Comparison of ENCODE assay signal across 18 cellular contexts in genomic region chr1:21349693-21350092, GRCh38. TPM values are rescaled to one million over a fixed set of nuclear protein-coding genes. Genes with fewer than 3 reads are reported as not detected.
A peak's percentile ranks its signal among the peaks of the same experiment; 100 is the strongest.
DNase-seq lines count a peak whose midpoint lies in the region; ATAC-seq, FAIRE-seq and TF ChIP-seq lines count a peak whose summit lies in the region.
"Had no signal": no experiment of that assay in that cellular context is flagged by ENCODE, and none has a peak within 500 bp of the region (broad histone marks: within the 10 kb centered on the region; RNA-seq: fewer than 3 reads in every experiment).

No MANE protein-coding gene starts in this region.

- H3K9me3 Mint-ChIP-seq in MCF 10A (ENCODE audit: unreplicated experiment), result no peaks in the 10 kb centered on the region
- no peaks in the 10 kb centered on the region for H3K9me3 Mint-ChIP-seq in astrocyte (ENCODE audit: unreplicated experiment)
- no peaks in the 10 kb centered on the region for H3K9me3 Mint-ChIP-seq in WTC11
- H3K9me3 Mint-ChIP-seq: CD8-positive, alpha-beta T cell; H9 had no signal

- H3K27me3 ChIP-seq in mammary epithelial cell (ENCODE audit: insufficient read depth, low read length) (no peaks in the 10 kb centered on the region), astrocyte (ENCODE audit: insufficient read depth, low read length) (no peaks in the 10 kb centered on the region), mesendoderm (ENCODE audit: insufficient read depth, low read length, poor library complexity) (no peaks in the 10 kb centered on the region), smooth muscle cell (ENCODE audit: low read depth) (no peaks in the 10 kb centered on the region), gastroesophageal sphincter (no peaks in the 10 kb centered on the region)

- H3K36me3 Mint-ChIP-seq in MCF 10A (ENCODE audit: insufficient read depth, unreplicated experiment) (no peaks in the 10 kb centered on the region), astrocyte (ENCODE audit: low read depth, unreplicated experiment) (no peaks in the 10 kb centered on the region), WTC11 (no peaks in the 10 kb centered on the region)
- H3K36me3 Mint-ChIP-seq: CD14-positive monocyte; CD8-positive, alpha-beta T cell had no signal

- no peak overlapping the region for H3K4ac ChIP-seq in mesendoderm (ENCODE audit: low read depth, low read length)

- DNase-seq in mammary epithelial cell (no peak), MCF 10A (ENCODE audit: unreplicated experiment) (no peak), astrocyte (ENCODE audit: low read depth) (no peak), mesendoderm (peak; percentile 44), smooth muscle cell (lab: John Stamatoyannopoulos, UW; ENCODE audit: unreplicated experiment) (no peak), WTC11 (ENCODE audit: low spot score) (no peak)
- no peak for DNase-seq in activated CD8-positive, alpha-beta memory T cell treated with anti-CD3 and anti-CD28 coated beads, Interleukin-2, amount 50 U/mL, for 4 hours
- DNase-seq: 8988T; Calu3; CD8-positive, alpha-beta T cell; DMS79 treated with DMSO at 0.1 percent for 48 hours; GF-D8; GOT3; H9 had no signal

- H2AK5ac ChIP-seq in mesendoderm (ENCODE audit: low read length), result no peak overlapping the region

- H3K4me1 ChIP-seq in mammary epithelial cell (ENCODE audit: insufficient read depth, low read length) (peaks cover 5% of the 10 kb centered on the region), astrocyte (ENCODE audit: insufficient read depth, low read length) (peaks cover 18% of the 10 kb centered on the region), mesendoderm (ENCODE audit: control insufficient read depth, low read depth, low read length) (no peaks in the 10 kb centered on the region), smooth muscle cell (ENCODE audit: low read depth) (no peaks in the 10 kb centered on the region), gastroesophageal sphincter (peaks cover 0 to 29% (median 0%) of the 10 kb centered on the region in 3 donors)

- POLR2A ChIA-PET in MCF 10A (lab: Yijun Ruan, JAX), result no interaction called here
- POLR2A ChIA-PET in WTC11 (lab: Charles Lee), result no interaction called here

- H3K4me3 Mint-ChIP-seq in MCF 10A (ENCODE audit: unreplicated experiment) (no peak overlapping the region), astrocyte (ENCODE audit: unreplicated experiment) (no peak overlapping the region), WTC11 (no peak overlapping the region)
- H3K4me3 Mint-ChIP-seq: CD8-positive, alpha-beta T cell; H9 had no signal

- ATAC-seq in WTC11 (no peak), gastroesophageal sphincter (no peak)
- ATAC-seq: CD8-positive, alpha-beta T cell had no signal

- no peak for FAIRE-seq in astrocyte (lab: Jason Lieb, UNC)

- H2BK5ac ChIP-seq in mesendoderm (ENCODE audit: low read length), result no peak overlapping the region

- in situ Hi-C loops in mammary epithelial cell (cut with MboI; ENCODE audit: low sequenced_read_pairs in 2 of 2), result no loop called here

- no peak overlapping the region for H3K23ac ChIP-seq in mesendoderm (ENCODE audit: low read length)

- H2BK15ac ChIP-seq in mesendoderm (replicated peaks; ENCODE audit: low read depth), result no peak overlapping the region

- H3K27ac ChIP-seq in mammary epithelial cell (ENCODE audit: insufficient read depth, low read depth, low read length) (no peak overlapping the region), astrocyte (ENCODE audit: low read depth, low read length) (no peak overlapping the region), mesendoderm (ENCODE audit: low read depth, low read length) (no peak overlapping the region), smooth muscle cell (ENCODE audit: low read depth) (peak overlapping the region; percentile 66), gastroesophageal sphincter (no peak overlapping the region)
- H3K27ac ChIP-seq: BLaER1, HL-60 had no signal

- H3K9me3 ChIP-seq in mammary epithelial cell (replicated peaks; ENCODE audit: insufficient read depth, low read length) (no peaks in the 10 kb centered on the region), astrocyte (ENCODE audit: insufficient read depth, low read depth, low read length) (no peaks in the 10 kb centered on the region), smooth muscle cell (replicated peaks; ENCODE audit: low read depth) (no peaks in the 10 kb centered on the region), gastroesophageal sphincter (no peaks in the 10 kb centered on the region)
- H3K9me3 ChIP-seq: BLaER1 had no signal

- H3K18ac ChIP-seq in mesendoderm (ENCODE audit: low read length), result no peak overlapping the region

- H3K79me2 ChIP-seq in mammary epithelial cell (ENCODE audit: insufficient read depth, low read length) (peaks cover 3% of the 10 kb centered on the region), astrocyte (ENCODE audit: insufficient read depth, low read length) (peaks cover 6% of the 10 kb centered on the region), mesendoderm (ENCODE audit: control insufficient read depth, insufficient read depth, low read length) (no peaks in the 10 kb centered on the region), smooth muscle cell (ENCODE audit: low read depth) (peaks cover 12% of the 10 kb centered on the region)

- H4K8ac ChIP-seq in mesendoderm (ENCODE audit: low read depth, low read length), result no peak overlapping the region

- H3K4me3 ChIP-seq in mammary epithelial cell (replicated peaks in 1 of 3; ENCODE audit: insufficient read depth in 1 of 3, low read depth in 2 of 3, low read length in 3 of 3), result no peak overlapping the region
- no peak overlapping the region for H3K4me3 ChIP-seq in astrocyte (ENCODE audit: insufficient read depth, low read depth, low read length)
- H3K4me3 ChIP-seq in mesendoderm (ENCODE audit: low read length), result no peak overlapping the region
- H3K4me3 ChIP-seq in smooth muscle cell, result no peak overlapping the region
- no peak overlapping the region for H3K4me3 ChIP-seq in gastroesophageal sphincter
- H3K4me3 ChIP-seq: BLaER1 had no signal

- no peak for TF ChIP-seq EP300 in gastroesophageal sphincter (IDR thresholded peaks at IDR 0.05)

- H3K4me1 Mint-ChIP-seq in MCF 10A (ENCODE audit: insufficient read depth, unreplicated experiment) (no peaks in the 10 kb centered on the region), astrocyte (ENCODE audit: low read depth, unreplicated experiment) (peaks cover 15% of the 10 kb centered on the region), WTC11 (no peaks in the 10 kb centered on the region)

- H4K5ac ChIP-seq in mesendoderm (ENCODE audit: low read length), result no peak overlapping the region

- peaks cover 6% of the 10 kb centered on the region for H3F3A ChIP-seq in smooth muscle cell (ENCODE audit: low read depth)

- H3K27me3 Mint-ChIP-seq in MCF 10A (ENCODE audit: insufficient read depth, unreplicated experiment) (no peaks in the 10 kb centered on the region), astrocyte (ENCODE audit: low read depth, unreplicated experiment) (no peaks in the 10 kb centered on the region), WTC11 (ENCODE audit: low read depth) (peaks cover under 1% of the 10 kb centered on the region; the same call in 1 of the 2 replicates)

- H3K79me1 ChIP-seq in mesendoderm (ENCODE audit: low read length), result peaks cover under 1% of the 10 kb centered on the region

- dilution Hi-C loops in mammary epithelial cell (cut with HindIII; ENCODE audit: low sequenced_read_pairs), result no loop called here

- H2AFZ ChIP-seq in mammary epithelial cell (ENCODE audit: low read depth, low read length) (peak overlapping the region; percentile 38), astrocyte (ENCODE audit: low read depth, low read length) (peak overlapping the region; percentile 51), smooth muscle cell (ENCODE audit: low read depth) (no peak overlapping the region)

- H4K20me1 ChIP-seq in mammary epithelial cell (ENCODE audit: insufficient read depth, low read length), result no peaks in the 10 kb centered on the region
- peaks cover 2% of the 10 kb centered on the region for H4K20me1 ChIP-seq in astrocyte (ENCODE audit: insufficient read depth, low read length)
- peaks cover 4% of the 10 kb centered on the region for H4K20me1 ChIP-seq in smooth muscle cell (ENCODE audit: low read depth)

- H3K27ac Mint-ChIP-seq in MCF 10A (ENCODE audit: low read depth, unreplicated experiment), result no peak overlapping the region
- no peak overlapping the region for H3K27ac Mint-ChIP-seq in astrocyte (ENCODE audit: unreplicated experiment)
- H3K27ac Mint-ChIP-seq in WTC11, result no peak overlapping the region
- H3K27ac Mint-ChIP-seq: CD8-positive, alpha-beta T cell; H9 had no signal

- BruUV-seq in mammary epithelial cell (replicated peaks; lab: Mats Ljungman, UMichigan) (no TSS peak), MCF 10A (replicated peaks; lab: Mats Ljungman, UMichigan) (no TSS peak)

- CTCF ChIA-PET in mammary epithelial cell (lab: Charles Lee; ENCODE audit: low non-redundant PET) (interaction anchor here (0.6 kb wide), 1 partner anchor 15 kb away, joined by 3 read pairs; no protein-coding TSS in a partner anchor), MCF 10A (lab: Yijun Ruan, JAX) (interaction anchor here (1.6 kb wide), 1 partner anchor 19 kb away, joined by 4 read pairs; no protein-coding TSS in a partner anchor), WTC11 (lab: Charles Lee) (interaction anchor here (0.9 to 4.0 kb wide), 3 partner anchors 11 to 95 kb away, joined by 3 to 25 read pairs (median 5); no protein-coding TSS in a partner anchor)

- H2BK120ac ChIP-seq in mesendoderm (ENCODE audit: low read depth, low read length), result no peak overlapping the region

- H3K36me3 ChIP-seq in mammary epithelial cell (ENCODE audit: insufficient read depth, low read length) (no peaks in the 10 kb centered on the region), astrocyte (ENCODE audit: insufficient read depth, low read length) (no peaks in the 10 kb centered on the region), mesendoderm (ENCODE audit: control insufficient read depth, insufficient read depth, low read length) (no peaks in the 10 kb centered on the region), smooth muscle cell (ENCODE audit: low read depth) (no peaks in the 10 kb centered on the region), gastroesophageal sphincter (no peaks in the 10 kb centered on the region)
- H3K36me3 ChIP-seq: BLaER1 had no signal

- TF ChIP-seq CTCF in mammary epithelial cell (conservative IDR thresholded peaks at IDR 0.05 in 1 of 2, IDR thresholded peaks at IDR 0.05 in 1 of 2; ENCODE audit: extremely low read depth in 1 of 2, insufficient read depth in 1 of 2, low read depth in 1 of 2, low read length in 2 of 2) (no peak), MCF 10A (IDR thresholded peaks at IDR 0.05; ENCODE audit: unreplicated experiment) (no peak), astrocyte (IDR thresholded peaks at IDR 0.05; ENCODE audit: insufficient read depth, low read depth, low read length) (no peak), smooth muscle cell (IDR thresholded peaks at IDR 0.05; ENCODE audit: borderline replicate concordance, insufficient read depth, poor library complexity, severe bottlenecking) (no peak), WTC11 (IDR thresholded peaks at IDR 0.05) (no peak), gastroesophageal sphincter (IDR thresholded peaks at IDR 0.05) (no peak)

- intact Hi-C loops in mammary epithelial cell (cut with micrococcal nuclease), result no loop called here
- intact Hi-C loops in MCF 10A (cut with micrococcal nuclease), result no loop called here

- 79% methylated on average over 3 of the region's 3 CpGs for WGBS in mammary epithelial cell (ENCODE audit: low coverage, missing lambda C conversion rate)
- WGBS in mesendoderm (ENCODE audit: extremely low coverage, insufficient coverage, low lambda C conversion rate), result no CpG with 5 or more reads among the region's 3 CpGs
- WGBS in smooth muscle cell (ENCODE audit: low lambda C conversion rate), result 71% methylated on average over 3 of the region's 3 CpGs
- 88% methylated on average over 2 of the region's 3 CpGs; no CpG with 5 or more reads in 1 of the 2 donors for WGBS in gastroesophageal sphincter (ENCODE audit: low coverage in 1 of 2), 2 donors

- no peak for TF ChIP-seq POLR2A in gastroesophageal sphincter (IDR thresholded peaks at IDR 0.05)

- H3K56ac ChIP-seq in mesendoderm (ENCODE audit: low read length), result no peak overlapping the region

- H3K4me2 ChIP-seq in mammary epithelial cell (ENCODE audit: insufficient read depth, low read depth, low read length) (no peak overlapping the region), astrocyte (ENCODE audit: low read length) (peak overlapping the region; percentile 16), mesendoderm (ENCODE audit: low read length) (no peak overlapping the region), smooth muscle cell (no peak overlapping the region)
- H3K4me2 ChIP-seq: BLaER1 had no signal

- H3K9ac ChIP-seq in mammary epithelial cell (ENCODE audit: insufficient read depth, low read length) (no peak overlapping the region), astrocyte (ENCODE audit: low read length) (no peak overlapping the region), mesendoderm (ENCODE audit: low read length) (no peak overlapping the region), smooth muscle cell (ENCODE audit: low read depth) (no peak overlapping the region)
- H3K9ac ChIP-seq: BLaER1 had no signal

RNA-seq across cellular contexts. Expression of gene ECE1, which starts 59.4 kb away (rescaled TPM):
- total RNA-seq in mammary epithelial cell, result 100 to 1,000 TPM in 1 of 2 donors, 10 to 100 TPM in 1; 86.3 to 153 TPM
- polyA plus RNA-seq in mammary epithelial cell, result 65.7 TPM
- 75.5 TPM for polyA minus RNA-seq in mammary epithelial cell
- total RNA-seq in MCF 10A (2022), result 40.0 and 46.8 TPM in 2 replicates
- 172 and 182 TPM in 2 replicates for total RNA-seq in astrocyte
- polyA plus RNA-seq in mesendoderm (2013, experiment 1 of 2), result 19.2 TPM
- 19.4 TPM for polyA plus RNA-seq in mesendoderm (2013, experiment 2 of 2)
- 63.8 and 129 TPM in 2 replicates for total RNA-seq in smooth muscle cell
- 101 and 108 TPM in 2 replicates for polyA plus RNA-seq in smooth muscle cell
- 40.6 to 45.0 TPM (median 42.0 TPM) in 3 replicates for total RNA-seq in WTC11 (2021)
- total RNA-seq in gastroesophageal sphincter, result 10 to 100 TPM; 68.3 to 94.7 (median 69.9) TPM
